Comparison of ENCODE assay signal across 1 cellular context in genomic region chr19:47483800-47484690, GRCh38.
TF ChIP-seq lines count a peak whose summit lies in the region.

Gene KPTN, minus strand, starts transcription at chr19:47484219. Its CDS starts 59 bp downstream, at chr19:47484160.

TF ChIP-seq in HepG2, 621 proteins besides CTCF, POLR2A, EP300 and RAD21 (continued from another document and continues in another):
- TF ChIP-seq ZBTB4 (CRISPR knock-in tag; IDR thresholded peaks at IDR 0.05; ENCODE audit: borderline replicate concordance) (no peak), NFKBIZ (CRISPR knock-in tag; IDR thresholded peaks at IDR 0.05) (no peak), IRF1 (CRISPR knock-in tag; IDR thresholded peaks at IDR 0.05; ENCODE audit: low read depth) (no peak), MEIS2 (CRISPR knock-in tag; IDR thresholded peaks at IDR 0.05) (peak; percentile 59; the same call in 1 of the 2 replicates), ZNF205 (CRISPR knock-in tag; IDR thresholded peaks at IDR 0.05) (0 out of 2 replicates have a peak, but pooled peaks have one; percentile 58), MIER3 (CRISPR knock-in tag; IDR thresholded peaks at IDR 0.05; ENCODE audit: borderline replicate concordance) (peak; percentile 68; the same call in 1 of the 2 replicates), ZSCAN12 (CRISPR knock-in tag; IDR thresholded peaks at IDR 0.05) (peak; percentile 41; the same call in 1 of the 2 replicates), ZNF674 (CRISPR knock-in tag; IDR thresholded peaks at IDR 0.05; ENCODE audit: low read depth) (no peak), HOXA7 (CRISPR knock-in tag; IDR thresholded peaks at IDR 0.05) (no peak), ATRX (CRISPR knock-in tag; IDR thresholded peaks at IDR 0.05; ENCODE audit: borderline replicate concordance) (no peak), ZNF576 (CRISPR knock-in tag; IDR thresholded peaks at IDR 0.05) (no peak), ZNF10 (CRISPR knock-in tag; IDR thresholded peaks at IDR 0.05; ENCODE audit: borderline replicate concordance, low read depth) (no peak), ZNF296 (CRISPR knock-in tag; conservative IDR thresholded peaks at IDR 0.05) (no peak), ZNF784 (CRISPR knock-in tag; IDR thresholded peaks at IDR 0.05; ENCODE audit: borderline replicate concordance) (peak; percentile 81), ZNF24 (IDR thresholded peaks at IDR 0.05) (no peak), CREB3 (CRISPR knock-in tag; IDR thresholded peaks at IDR 0.05) (no peak), ZBTB46 (CRISPR knock-in tag; IDR thresholded peaks at IDR 0.05; ENCODE audit: borderline replicate concordance) (no peak), GFI1 (CRISPR knock-in tag; IDR thresholded peaks at IDR 0.05; ENCODE audit: borderline replicate concordance) (peak; percentile 37; the same call in 1 of the 2 replicates), ZBTB26 (CRISPR knock-in tag; IDR thresholded peaks at IDR 0.05; ENCODE audit: borderline replicate concordance) (no peak), ZNF3 (CRISPR knock-in tag; IDR thresholded peaks at IDR 0.05) (peak; percentile 42; the same call in 1 of the 2 replicates), TFDP1 (CRISPR knock-in tag; IDR thresholded peaks at IDR 0.05; ENCODE audit: borderline replicate concordance) (peak; percentile 34; the same call in 1 of the 2 replicates), CHD4 (IDR thresholded peaks at IDR 0.05; ENCODE audit: borderline replicate concordance, low read length) (no peak), FLYWCH1 (CRISPR knock-in tag; IDR thresholded peaks at IDR 0.05) (no peak), ZNF883 (CRISPR knock-in tag; IDR thresholded peaks at IDR 0.05; ENCODE audit: not compliant biosample characterization) (peak; percentile 60), CSRNP2 (CRISPR knock-in tag; conservative IDR thresholded peaks at IDR 0.05; ENCODE audit: low read depth) (no peak), ZNF260 (CRISPR knock-in tag; IDR thresholded peaks at IDR 0.05; ENCODE audit: borderline replicate concordance, low read depth) (no peak), ZNF503 (CRISPR knock-in tag; IDR thresholded peaks at IDR 0.05) (peak; percentile 69; the same call in 1 of the 2 replicates), PAX8 (CRISPR knock-in tag; IDR thresholded peaks at IDR 0.05; ENCODE audit: borderline replicate concordance) (no peak), ZNF567 (CRISPR knock-in tag; IDR thresholded peaks at IDR 0.05; ENCODE audit: borderline replicate concordance) (no peak), RAD51 (IDR thresholded peaks at IDR 0.05; ENCODE audit: borderline replicate concordance) (no peak), PCBP2 (optimal IDR thresholded peaks at IDR 0.05; ENCODE audit: low read depth, low read length, poor library complexity, severe bottlenecking) (no peak), ZNF652 (CRISPR knock-in tag; IDR thresholded peaks at IDR 0.05; ENCODE audit: borderline replicate concordance, low read depth) (no peak), ZNF44 (CRISPR knock-in tag; IDR thresholded peaks at IDR 0.05) (no peak), ZNF782 (CRISPR knock-in tag; IDR thresholded peaks at IDR 0.05; ENCODE audit: borderline replicate concordance) (no peak), ZEB1 (IDR thresholded peaks at IDR 0.05; ENCODE audit: insufficient replicate concordance, low read depth) (no peak), ZNF644 (CRISPR knock-in tag; IDR thresholded peaks at IDR 0.05; ENCODE audit: low read depth) (no peak), PHF8 (CRISPR knock-in tag; IDR thresholded peaks at IDR 0.05) (peak; percentile 76), ARHGAP35 (CRISPR knock-in tag; IDR thresholded peaks at IDR 0.05; ENCODE audit: borderline replicate concordance) (no peak), NKX3-1 (CRISPR knock-in tag; IDR thresholded peaks at IDR 0.05) (peak; percentile 51; the same call in 1 of the 2 replicates), ZNF513 (CRISPR knock-in tag; conservative IDR thresholded peaks at IDR 0.05) (no peak), ZNF33A (CRISPR knock-in tag; IDR thresholded peaks at IDR 0.05; ENCODE audit: borderline replicate concordance) (peak; percentile 90; the same call in 1 of the 2 replicates), ZNF460 (CRISPR knock-in tag; IDR thresholded peaks at IDR 0.05; ENCODE audit: borderline replicate concordance) (no peak)
